In the genomic region with DNA sequence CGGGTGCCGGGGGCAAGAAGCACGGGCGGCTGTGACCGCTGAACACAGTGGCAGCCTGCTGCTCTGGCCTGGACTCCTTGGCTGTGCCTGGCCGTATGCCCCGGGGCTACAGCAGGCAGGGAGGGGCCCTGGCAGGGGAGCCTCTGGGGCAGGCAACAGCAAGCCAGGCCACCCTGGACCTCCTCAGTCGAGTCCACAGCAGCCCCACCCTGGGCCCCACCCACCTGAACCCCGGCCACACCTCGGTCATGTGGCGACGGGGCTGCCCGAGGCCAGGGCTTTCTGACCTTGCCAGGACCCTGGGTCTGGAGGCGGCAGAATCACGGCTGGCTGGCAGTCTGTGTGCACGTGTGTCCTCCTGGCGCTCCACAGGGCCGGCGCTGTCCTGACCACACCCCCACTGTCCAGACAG, we compare ENCODE assay signal across 19 cellular contexts. TPM values are rescaled to one million over a fixed set of nuclear protein-coding genes. Genes with fewer than 3 reads are reported as not detected.
DNase-seq lines count a peak whose midpoint lies in the region; ATAC-seq and TF ChIP-seq lines count a peak whose summit lies in the region.
"Had no signal": no experiment of that assay in that cellular context is flagged by ENCODE, and none has a peak within 500 bp of the region (broad histone marks: within the 10 kb centered on the region; RNA-seq: fewer than 3 reads in every experiment).

No MANE protein-coding gene starts in this region.

- H3K4me3 ChIP-seq in right atrium auricular region (no peak overlapping the region), heart right ventricle (no peak overlapping the region), osteoblast (ENCODE audit: insufficient read depth, low read length) (no peak overlapping the region)
- H3K4me3 ChIP-seq: GM12878, GM23248, SJCRH30 had no signal

- H3K4me2 ChIP-seq in osteoblast (ENCODE audit: insufficient read depth, low read length), result no peak overlapping the region

- no peaks in the 10 kb centered on the region for H3K9me3 Mint-ChIP-seq in activated T-helper 2 cell treated with anti-CD3 and anti-CD28 coated beads, Interferon-gamma antibody, Interleukin-2, Interleukin-4, amounts not matched to agents 10 μg/mL and 5 μg/mL and 100 μg/mL, durations not matched to agents 14 hours and 24 hours and 36 hours

- H3K27ac Mint-ChIP-seq in activated T-helper 2 cell treated with anti-CD3 and anti-CD28 coated beads, Interferon-gamma antibody, Interleukin-2, Interleukin-4, amounts not matched to agents 10 μg/mL and 5 μg/mL and 100 μg/mL, durations not matched to agents 14 hours and 24 hours and 36 hours, result no peak overlapping the region

- no peak overlapping the region for H3K4me3 Mint-ChIP-seq in activated T-helper 2 cell treated with anti-CD3 and anti-CD28 coated beads, Interferon-gamma antibody, Interleukin-2, Interleukin-4, amounts not matched to agents 10 μg/mL and 5 μg/mL and 100 μg/mL, durations not matched to agents 14 hours and 24 hours and 36 hours (ENCODE audit: low read depth)

- H3K4me1 Mint-ChIP-seq in activated T-helper 2 cell treated with anti-CD3 and anti-CD28 coated beads, Interferon-gamma antibody, Interleukin-2, Interleukin-4, amounts not matched to agents 10 μg/mL and 5 μg/mL and 100 μg/mL, durations not matched to agents 14 hours and 24 hours and 36 hours (ENCODE audit: low read depth), result no peaks in the 10 kb centered on the region

- H3K27me3 Mint-ChIP-seq in activated T-helper 2 cell treated with anti-CD3 and anti-CD28 coated beads, Interferon-gamma antibody, Interleukin-2, Interleukin-4, amounts not matched to agents 10 μg/mL and 5 μg/mL and 100 μg/mL, durations not matched to agents 14 hours and 24 hours and 36 hours (ENCODE audit: low read depth), result peaks cover 3% of the 10 kb centered on the region

- peaks cover 0 to 23% of the 10 kb centered on the region in 2 donors for H3K4me1 ChIP-seq in right atrium auricular region
- peaks cover 0 to 23% (median 15%) of the 10 kb centered on the region in 9 donors for H3K4me1 ChIP-seq in heart right ventricle
- H3K4me1 ChIP-seq in osteoblast (ENCODE audit: insufficient read depth, low read length), result peaks cover 6% of the 10 kb centered on the region
- H3K4me1 ChIP-seq: SJCRH30 had no signal

- H3K36me3 Mint-ChIP-seq in activated T-helper 2 cell treated with anti-CD3 and anti-CD28 coated beads, Interferon-gamma antibody, Interleukin-2, Interleukin-4, amounts not matched to agents 10 μg/mL and 5 μg/mL and 100 μg/mL, durations not matched to agents 14 hours and 24 hours and 36 hours (ENCODE audit: low read depth), result no peaks in the 10 kb centered on the region

- peak; percentile 76 for ATAC-seq in Right ventricle myocardium inferior
- peak; percentile 15; the same call in 1 of the 3 replicates for ATAC-seq in SK-N-SH treated with all-trans-retinoic acid at 6 μM for 48 hours
- ATAC-seq in heart right ventricle, result peak; percentile 52 to 82 (median 72)
- ATAC-seq: GM12878 had no signal

- H4K20me1 ChIP-seq in osteoblast (ENCODE audit: insufficient read depth, low read length), result no peaks in the 10 kb centered on the region

- H3K27ac ChIP-seq in right atrium auricular region, result no peak overlapping the region
- H3K27ac ChIP-seq in heart right ventricle, result peak overlapping the region in 7 of 10 donors; percentile 16 to 79 (median 56)
- H3K27ac ChIP-seq in osteoblast (ENCODE audit: low read depth, low read length), result no peak overlapping the region
- H3K27ac ChIP-seq: GM23248, SJCRH30 had no signal

- no peak overlapping the region for H2AFZ ChIP-seq in osteoblast (ENCODE audit: low read length)
- H2AFZ ChIP-seq: GM23248 had no signal

- no peaks in the 10 kb centered on the region for H3K79me2 ChIP-seq in osteoblast (ENCODE audit: insufficient read depth, low read length)

- TF ChIP-seq CTCF in right atrium auricular region (IDR thresholded peaks at IDR 0.05) (no peak), heart right ventricle (IDR thresholded peaks at IDR 0.05) (no peak), osteoblast (IDR thresholded peaks at IDR 0.05; ENCODE audit: extremely low read depth, low read depth, low read length) (no peak)

- H3K36me3 ChIP-seq in right atrium auricular region (no peaks in the 10 kb centered on the region), heart right ventricle (no peaks in the 10 kb centered on the region), osteoblast (ENCODE audit: insufficient read depth, low read length) (no peaks in the 10 kb centered on the region)
- H3K36me3 ChIP-seq: SJCRH30 had no signal

- no peaks in the 10 kb centered on the region for H3K9me3 ChIP-seq in right atrium auricular region
- H3K9me3 ChIP-seq in heart right ventricle, result peaks cover 0 to 4% (median 0%) of the 10 kb centered on the region in 11 donors
- no peaks in the 10 kb centered on the region for H3K9me3 ChIP-seq in osteoblast (ENCODE audit: low read depth, low read length)
- H3K9me3 ChIP-seq: SJCRH30 had no signal

- DNase-seq in Right ventricle myocardium inferior (ENCODE audit: missing footprints), result peak; percentile 79
- no peak for DNase-seq in right atrium auricular region (ENCODE audit: low spot score)
- peak in 1 of 2 donors; percentile 57 for DNase-seq in heart right ventricle
- DNase-seq in osteoblast (ENCODE audit: insufficient read length, low spot score, missing footprints), result peak; percentile 84
- DNase-seq in NCI-H1092 treated with DMSO at 0.1 percent for 48 hours (lab: John Stamatoyannopoulos, UW), result no peak
- DNase-seq in activated T-helper 2 cell treated with anti-CD3 and anti-CD28 coated beads, Interferon-gamma antibody, Interleukin-2, Interleukin-4, amounts not matched to agents 10 μg/mL and 5 μg/mL and 100 μg/mL, durations not matched to agents 14 hours and 24 hours and 36 hours (ENCODE audit: low spot score), result no peak
- DNase-seq in NCI-H2029 (lab: John Stamatoyannopoulos, UW), result no peak
- DNase-seq: C1 segment of cervical spinal cord, DND-41, GDM1, GM23248, HCEC 1CT, KBM-7, NCI-H1436 treated with DMSO at 0.1 percent for 48 hours, NCI-H510A treated with DMSO at 0.1 percent for 48 hours, NCI-H82, SJCRH30 had no signal

- H3K27me3 ChIP-seq in right atrium auricular region, result peaks cover 0 to 3% of the 10 kb centered on the region in 2 donors
- peaks cover 0 to 65% (median 52%) of the 10 kb centered on the region in 7 donors for H3K27me3 ChIP-seq in heart right ventricle
- H3K27me3 ChIP-seq in osteoblast (ENCODE audit: insufficient read depth, low read length), result peaks cover 7% of the 10 kb centered on the region

- intact Hi-C loops in Right ventricle myocardium inferior (cut with DNase I), result loop anchor here (2.0 kb wide), 1 partner anchor 14 kb away; no protein-coding TSS in a partner anchor
- intact Hi-C loops in heart right ventricle (cut with DNase I), result no loop called here
- intact Hi-C loops in activated T-helper 2 cell treated with anti-CD3 and anti-CD28 coated beads, Interferon-gamma antibody, Interleukin-2, Interleukin-4, amounts not matched to agents 10 μg/mL and 5 μg/mL and 100 μg/mL, durations not matched to agents 14 hours and 24 hours and 36 hours (cut with micrococcal nuclease), result no loop called here

- 33 to 48% methylated on average over 17 to 19 of the region's 19 CpGs for WGBS in heart right ventricle, 2 donors

TF ChIP-seq in SK-N-SH treated with all-trans-retinoic acid at 6 μM for 48 hours, 23 proteins besides CTCF, POLR2A, EP300 and RAD21 (continues in another document):
- TF ChIP-seq PPARA (CRISPR knock-in tag; IDR thresholded peaks at IDR 0.05; ENCODE audit: borderline replicate concordance) (no peak), ZNF565 (CRISPR knock-in tag; conservative IDR thresholded peaks at IDR 0.05; ENCODE audit: low read depth) (no peak), OSR1 (CRISPR knock-in tag; IDR thresholded peaks at IDR 0.05) (no peak), GLIS3 (CRISPR knock-in tag; IDR thresholded peaks at IDR 0.05) (no peak), BACH2 (CRISPR knock-in tag; IDR thresholded peaks at IDR 0.05; ENCODE audit: borderline replicate concordance) (no peak), ZC3H10 (CRISPR knock-in tag; IDR thresholded peaks at IDR 0.05) (no peak)

RNA-seq across cellular contexts. Expression of a gene that starts 8.7 kb away (rescaled TPM):
- total RNA-seq in Right ventricle myocardium inferior (0.30 TPM), right atrium auricular region (under 1 TPM; 0.19 to 0.24 TPM), heart right ventricle (under 1 TPM in 8 of 10 donors, not detected in 2; 0.09 to 0.61 (median 0.23) TPM), osteoblast (0.72 and 0.88 TPM in 2 replicates)
- under 1 TPM; 0.07 to 0.23 TPM for polyA plus RNA-seq in heart right ventricle
- 0.14 and 0.21 TPM in 2 replicates for total RNA-seq in activated T-helper 2 cell treated with anti-CD3 and anti-CD28 coated beads, Interferon-gamma antibody, Interleukin-2, Interleukin-4, amounts not matched to agents 10 μg/mL and 5 μg/mL and 100 μg/mL, durations not matched to agents 14 hours and 24 hours and 36 hours

RNA-seq across cellular contexts. Expression of a gene that starts 18.0 kb away (rescaled TPM):
- total RNA-seq in Right ventricle myocardium inferior (6.5 TPM), right atrium auricular region (1 to 10 TPM in 1 of 2 donors, under 1 TPM in 1; 0.85 to 1.5 TPM), heart right ventricle (1 to 10 TPM; 2.1 to 4.1 (median 2.4) TPM), osteoblast (under 0.01 and 0.29 TPM in 2 replicates)
- polyA plus RNA-seq in heart right ventricle, result 10 to 100 TPM in 1 of 2 donors, 1 to 10 TPM in 1; 4.0 to 13.1 TPM
- 9.0 and 9.7 TPM in 2 replicates for total RNA-seq in activated T-helper 2 cell treated with anti-CD3 and anti-CD28 coated beads, Interferon-gamma antibody, Interleukin-2, Interleukin-4, amounts not matched to agents 10 μg/mL and 5 μg/mL and 100 μg/mL, durations not matched to agents 14 hours and 24 hours and 36 hours
- total RNA-seq: GM23248 had no signal

RNA-seq across cellular contexts. Expression of a gene that starts 30.7 kb away (rescaled TPM):
- total RNA-seq in Right ventricle myocardium inferior, result 1,344 TPM
- 100 to 1,000 TPM in 1 of 2 donors, 10 to 100 TPM in 1; 59.3 to 198 TPM for total RNA-seq in right atrium auricular region
- 1,000 to 10,000 TPM in 9 of 10 donors, 100 to 1,000 TPM in 1; 856 to 1,274 (median 1,129) TPM for total RNA-seq in heart right ventricle
- polyA plus RNA-seq in heart right ventricle, result 1,000 to 10,000 TPM; 1,172 to 1,278 TPM
- total RNA-seq in osteoblast, result 160 and 202 TPM in 2 replicates
- total RNA-seq in activated T-helper 2 cell treated with anti-CD3 and anti-CD28 coated beads, Interferon-gamma antibody, Interleukin-2, Interleukin-4, amounts not matched to agents 10 μg/mL and 5 μg/mL and 100 μg/mL, durations not matched to agents 14 hours and 24 hours and 36 hours, result 381 and 393 TPM in 2 replicates

RNA-seq across cellular contexts. Expression of a gene that starts 31.4 kb away (rescaled TPM):
- 0.32 TPM for total RNA-seq in Right ventricle myocardium inferior
- 1 to 10 TPM; 1.2 to 1.3 TPM for total RNA-seq in right atrium auricular region
- total RNA-seq in heart right ventricle, result 1 to 10 TPM in 1 of 10 donors, under 1 TPM in 8, not detected in 1; 0.23 to 1.2 (median 0.45) TPM
- under 1 TPM; 0.29 to 0.49 TPM for polyA plus RNA-seq in heart right ventricle
- total RNA-seq in osteoblast, result 2.7 and 4.3 TPM in 2 replicates
- 2.6 and 2.9 TPM in 2 replicates for total RNA-seq in activated T-helper 2 cell treated with anti-CD3 and anti-CD28 coated beads, Interferon-gamma antibody, Interleukin-2, Interleukin-4, amounts not matched to agents 10 μg/mL and 5 μg/mL and 100 μg/mL, durations not matched to agents 14 hours and 24 hours and 36 hours

Comparison
In these comparisons a context has a peak if more than half of its experiments do, and no peak if none do; other contexts are left out.
1. DNase-seq: peak in Right ventricle myocardium inferior (single experiment) and osteoblast (single experiment); none in right atrium auricular region (single experiment), NCI-H1092 treated with DMSO at 0.1 percent for 48 hours (single experiment), activated T-helper 2 cell treated with anti-CD3 and anti-CD28 coated beads, Interferon-gamma antibody, Interleukin-2, Interleukin-4, amounts not matched to agents 10 μg/mL and 5 μg/mL and 100 μg/mL, durations not matched to agents 14 hours and 24 hours and 36 hours (single experiment) and NCI-H2029 (single experiment).
2. H3K27ac ChIP-seq: peak in heart right ventricle (7 of 10); none in right atrium auricular region (0 of 2) and osteoblast (single experiment).
3. ATAC-seq: peak in every context shown above with its lines; median percentile 76 in Right ventricle myocardium inferior; 72 in heart right ventricle; 15 in SK-N-SH treated with all-trans-retinoic acid at 6 μM for 48 hours.